In genomic region chr10:126423779-126424491, GRCh38 we compare ENCODE assay signal across 29 cellular contexts. TPM values are rescaled to one million over a fixed set of nuclear protein-coding genes. Genes with fewer than 3 reads are reported as not detected.
DNase-seq lines count a peak whose midpoint lies in the region; ATAC-seq, FAIRE-seq and TF ChIP-seq lines count a peak whose summit lies in the region.
"Had no signal": no experiment of that assay in that cellular context is flagged by ENCODE, and none has a peak within 500 bp of the region (broad histone marks: within the 10 kb centered on the region; RNA-seq: fewer than 3 reads in every experiment).

No MANE protein-coding gene starts in this region.

- H3K4me3 ChIP-seq in small intestine (ENCODE audit: low read depth in 1 of 2, low read length in 2 of 2) (no peak overlapping the region), testis (no peak overlapping the region)
- H3K4me3 ChIP-seq: GM12878, GM23338 had no signal

- WGBS in small intestine, 3 donors = 68 to 87% (median 74%) methylated on average over 5 of the region's 5 CpGs
- WGBS in testis, 2 donors = 91 to 93% methylated on average over 5 of the region's 5 CpGs

- H3K27ac ChIP-seq in small intestine (ENCODE audit: low read depth in 1 of 2, low read length in 1 of 2) (no peak overlapping the region), testis (no peak overlapping the region)
- H3K27ac ChIP-seq: 22Rv1, KMS-11 had no signal

- no peak for TF ChIP-seq CTCF in testis (IDR thresholded peaks at IDR 0.05)

- DNase-seq in DMS53 (lab: John Stamatoyannopoulos, UW) = peak; percentile 31
- no peak for DNase-seq in DMS53 treated with DMSO at 0.1 percent for 48 hours (lab: John Stamatoyannopoulos, UW; ENCODE audit: unreplicated experiment)
- peak; percentile 44 for DNase-seq in SK-MEL-5 (ENCODE audit: low read depth, low spot score)
- no peak for DNase-seq in left lobe of liver (ENCODE audit: low spot score)
- peak; percentile 1 for DNase-seq in small intestine
- DNase-seq in testis = no peak
- DNase-seq in posterior vena cava (ENCODE audit: low spot score) = no peak
- DNase-seq: BE2C; CD8-positive, alpha-beta memory T cell; EL; GDM1; H9; HFFc6; MV-4-11; NCI-H1105; NCI-H1436 treated with DMSO at 0.1 percent for 48 hours; NCI-H187 treated with DMSO at 0.1 percent for 48 hours; NCI-H2171 treated with DMSO at 0.1 percent for 48 hours; NCI-H524 treated with DMSO at 0.1 percent for 48 hours; NCI-H774; PC-3 had no signal

- no peak for FAIRE-seq in small intestine (lab: Jason Lieb, UNC)
- FAIRE-seq: D721Med, GM12878 had no signal

- TF ChIP-seq POLR2A in testis (IDR thresholded peaks at IDR 0.05) = no peak

- in situ Hi-C loops in SK-MEL-5 (cut with HindIII; ENCODE audit: low pct_unique_long_range_greater_than_20kb, low sequenced_read_pairs) = no loop called here

- H3K9me3 ChIP-seq in small intestine (ENCODE audit: control insufficient read depth, low read depth) (no peaks in the 10 kb centered on the region), testis (no peaks in the 10 kb centered on the region)
- H3K9me3 ChIP-seq: BE2C had no signal

- peak; percentile 40 for ATAC-seq in left lobe of liver
- no peak for ATAC-seq in activated CD4-positive, CD25-positive, alpha-beta regulatory T cell treated with anti-CD3 and anti-CD28 coated beads, Interleukin-2, amount 50 U/mL, for 24 hours
- ATAC-seq: GM12878, GM23338, PC-3 had no signal

- H3K36me3 ChIP-seq in small intestine (ENCODE audit: control insufficient read depth in 2 of 2, insufficient read depth in 2 of 2, low read length in 2 of 2) (no peaks in the 10 kb centered on the region), testis (ENCODE audit: low read depth, missing control alignments) (no peaks in the 10 kb centered on the region)
- H3K36me3 ChIP-seq: BE2C had no signal

- H3K4me1 ChIP-seq in small intestine (ENCODE audit: control insufficient read depth in 2 of 2, insufficient read depth in 1 of 2, low read depth in 1 of 2, low read length in 1 of 2) = no peaks in the 10 kb centered on the region
- H3K4me1 ChIP-seq in testis = no peaks in the 10 kb centered on the region
- H3K4me1 ChIP-seq: BE2C had no signal

- peaks cover 0 to 2% of the 10 kb centered on the region in 2 donors for H3K27me3 ChIP-seq in small intestine (ENCODE audit: control insufficient read depth in 2 of 2, insufficient read depth in 2 of 2, low read length in 2 of 2)
- no peaks in the 10 kb centered on the region for H3K27me3 ChIP-seq in testis
- H3K27me3 ChIP-seq: BE2C had no signal

- intact Hi-C loops in testis (cut with DNase I; ENCODE audit: low total_unique reads) = no loop called here
- intact Hi-C loops in posterior vena cava (cut with DNase I) = no loop called here

RNA-seq across cellular contexts. Expression of gene ADAM12, which starts 35.7 kb away (rescaled TPM):
- 0.35 and 0.87 TPM in 2 replicates for total RNA-seq in SK-MEL-5 (2014; rRNA removed; shearing (Covaris generic))
- polyA plus RNA-seq in SK-MEL-5 (2015; cell fraction: cytosol; rRNA removed) = 0.68 and 1.2 TPM in 2 replicates
- 1.7 and 3.3 TPM in 2 replicates for polyA plus RNA-seq in SK-MEL-5 (2015; cell fraction: nucleus; rRNA removed)
- total RNA-seq in left lobe of liver (not detected), testis (1 to 10 TPM; 6.1 to 9.2 TPM), posterior vena cava (1 to 10 TPM; 2.2 to 2.8 TPM)
- polyA plus RNA-seq in small intestine (under 1 TPM in 1 of 3 donors, not detected in 2; 0.45 TPM), testis (ENCODE audit: insufficient read depth, low read depth, low replicate concordance) (2.8 TPM)
- polyA plus RNA-seq: CD14-positive monocyte, IgD-negative memory B cell had no signal

Comparison
In these comparisons a context has a peak if more than half of its experiments do, and no peak if none do; other contexts are left out.
1. DNase-seq: peak in DMS53 (single experiment), SK-MEL-5 (single experiment) and small intestine (single experiment); none in DMS53 treated with DMSO at 0.1 percent for 48 hours (single experiment), left lobe of liver (single experiment), testis (single experiment) and posterior vena cava (single experiment).